Comparison of ENCODE assay signal across 24 cellular contexts in the genomic region with DNA sequence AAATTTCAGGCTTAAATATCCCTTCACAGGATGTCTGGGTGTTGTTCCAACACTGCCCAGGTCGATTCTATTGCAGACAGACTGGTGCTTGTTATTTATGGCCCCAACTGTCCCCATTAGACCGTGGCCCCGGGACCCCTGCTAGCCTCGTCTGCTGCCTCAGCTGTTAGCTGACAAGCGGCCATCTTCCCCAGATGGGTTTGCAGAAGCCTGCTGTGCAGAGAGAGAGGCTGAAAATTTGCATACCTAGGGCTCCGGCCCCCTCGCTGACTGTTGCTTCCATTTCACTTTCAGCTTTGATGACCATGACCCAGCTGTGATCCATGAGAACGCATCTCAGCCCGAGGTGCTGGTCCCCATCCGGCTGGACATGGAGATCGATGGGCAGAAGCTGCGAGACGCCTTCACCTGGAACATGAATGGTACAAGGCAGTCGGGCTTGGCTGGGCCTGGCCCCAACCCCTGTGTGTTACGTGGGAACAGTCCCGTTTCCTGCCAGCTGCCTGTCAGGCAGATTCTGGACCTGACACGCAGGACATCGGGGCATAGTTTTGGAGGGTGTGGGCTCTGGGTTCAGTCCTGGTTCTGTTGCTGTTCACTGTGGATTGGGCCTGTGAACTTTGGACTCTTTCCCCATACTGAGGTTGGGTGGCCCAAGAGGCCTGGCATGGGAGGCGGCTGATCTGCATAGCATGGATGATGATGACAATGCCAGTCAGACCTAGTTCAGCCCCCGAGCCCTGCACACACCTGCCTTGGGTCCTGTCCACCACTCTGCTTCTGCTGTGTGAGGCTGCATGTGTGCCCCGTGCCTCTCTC. TPM values are rescaled to one million over a fixed set of nuclear protein-coding genes. Genes with fewer than 3 reads are reported as not detected.
DNase-seq lines count a peak whose midpoint lies in the region; ATAC-seq, FAIRE-seq and TF ChIP-seq lines count a peak whose summit lies in the region.
"Had no signal": no experiment of that assay in that cellular context is flagged by ENCODE, and none has a peak within 500 bp of the region (broad histone marks: within the 10 kb centered on the region; RNA-seq: fewer than 3 reads in every experiment).

No MANE protein-coding gene starts in this region.

- peak; percentile 55 for TF ChIP-seq POLR2A in GM18951 (IDR thresholded peaks at IDR 0.05; ENCODE audit: extremely low read depth, insufficient read depth, insufficient read length)

- no peak overlapping the region for H3K4me3 Mint-ChIP-seq in stimulated activated effector memory CD8-positive, alpha-beta T cell treated with anti-CD3 and anti-CD28 coated beads, Interleukin-12 subunit alpha, Interleukin-12 subunit beta, amount 100 ng/mL, for 72 hours
- H3K4me3 Mint-ChIP-seq: activated naive CD4-positive, alpha-beta T cell treated with anti-CD3 and anti-CD28 coated beads, Interleukin-2, amount 10 ng/mL, durations not matched to agents 7 days and 5 days; dendritic cell treated with granulocyte-macrophage colony-stimulating factor and Interleukin-4, amounts not matched to agents 40 ng/mL and 50 ng/mL, for 4 days had no signal

- no peak for FAIRE-seq in kidney (lab: Jason Lieb, UNC)
- FAIRE-seq: G401.6, islet of Langerhans had no signal

- intact Hi-C loops in kidney (cut with DNase I): no loop called here

- peak overlapping the region; percentile 82 for H3K27ac Mint-ChIP-seq in stimulated activated effector memory CD8-positive, alpha-beta T cell treated with anti-CD3 and anti-CD28 coated beads, Interleukin-12 subunit alpha, Interleukin-12 subunit beta, amount 100 ng/mL, for 72 hours
- H3K27ac Mint-ChIP-seq: activated naive CD4-positive, alpha-beta T cell treated with anti-CD3 and anti-CD28 coated beads, Interleukin-2, amount 10 ng/mL, durations not matched to agents 7 days and 5 days; dendritic cell treated with granulocyte-macrophage colony-stimulating factor and Interleukin-4, amounts not matched to agents 40 ng/mL and 50 ng/mL, for 4 days had no signal

- H3K9me3 ChIP-seq in kidney (ENCODE audit: control insufficient read depth in 1 of 2, low read length in 2 of 2): no peaks in the 10 kb centered on the region
- H3K9me3 ChIP-seq: heart left ventricle, SJSA1, tibial nerve had no signal

- no peaks in the 10 kb centered on the region for H3K9me3 Mint-ChIP-seq in stimulated activated effector memory CD8-positive, alpha-beta T cell treated with anti-CD3 and anti-CD28 coated beads, Interleukin-12 subunit alpha, Interleukin-12 subunit beta, amount 100 ng/mL, for 72 hours
- H3K9me3 Mint-ChIP-seq: activated naive CD4-positive, alpha-beta T cell treated with anti-CD3 and anti-CD28 coated beads, Interleukin-2, amount 10 ng/mL, durations not matched to agents 7 days and 5 days; dendritic cell treated with granulocyte-macrophage colony-stimulating factor and Interleukin-4, amounts not matched to agents 40 ng/mL and 50 ng/mL, for 4 days had no signal

- no peak overlapping the region for H3K27ac ChIP-seq in kidney (ENCODE audit: low read depth in 2 of 2, low read length in 2 of 2)
- H3K27ac ChIP-seq: heart left ventricle, SJSA1 had no signal

- no peak for TF ChIP-seq CTCF in kidney (IDR thresholded peaks at IDR 0.05; ENCODE audit: borderline replicate concordance, extremely low read depth, insufficient read depth)

- H3K36me3 ChIP-seq in kidney (ENCODE audit: control insufficient read depth in 1 of 2, insufficient read depth in 2 of 2, low read length in 2 of 2): peaks cover 31 to 56% of the 10 kb centered on the region in 2 donors

- peaks cover 100% of the 10 kb centered on the region for H3K36me3 Mint-ChIP-seq in stimulated activated effector memory CD8-positive, alpha-beta T cell treated with anti-CD3 and anti-CD28 coated beads, Interleukin-12 subunit alpha, Interleukin-12 subunit beta, amount 100 ng/mL, for 72 hours

- peaks cover 19% of the 10 kb centered on the region for H3K4me1 Mint-ChIP-seq in stimulated activated effector memory CD8-positive, alpha-beta T cell treated with anti-CD3 and anti-CD28 coated beads, Interleukin-12 subunit alpha, Interleukin-12 subunit beta, amount 100 ng/mL, for 72 hours
- H3K4me1 Mint-ChIP-seq: activated naive CD4-positive, alpha-beta T cell treated with anti-CD3 and anti-CD28 coated beads, Interleukin-2, amount 10 ng/mL, durations not matched to agents 7 days and 5 days had no signal

- no peaks in the 10 kb centered on the region for H3K4me1 ChIP-seq in kidney (ENCODE audit: control insufficient read depth in 1 of 2, insufficient read depth in 1 of 2, low read depth in 1 of 2, low read length in 2 of 2)
- H3K4me1 ChIP-seq: SJSA1, tibial nerve had no signal

- no peak overlapping the region for H3K9ac ChIP-seq in kidney (ENCODE audit: low read length in 2 of 2)

- ATAC-seq in stimulated activated effector memory CD8-positive, alpha-beta T cell treated with anti-CD3 and anti-CD28 coated beads, Interleukin-12 subunit alpha, Interleukin-12 subunit beta, amount 100 ng/mL, for 72 hours: no peak
- ATAC-seq in GM21825 (IDR thresholded peaks at IDR 0.05; ENCODE audit: unreplicated experiment): no peak

- DNase-seq in NCI-H526 treated with DMSO at 0.1 percent for 48 hours (lab: John Stamatoyannopoulos, UW) (peak; percentile 0), kidney (peak; percentile 57), SHP77 treated with DMSO at 0.1 percent for 48 hours (lab: John Stamatoyannopoulos, UW) (no peak), NCI-H1436 treated with DMSO at 0.1 percent for 48 hours (lab: John Stamatoyannopoulos, UW) (no peak), RKO (ENCODE audit: low spot score) (no peak)
- no peak for DNase-seq in stimulated activated effector memory CD8-positive, alpha-beta T cell treated with anti-CD3 and anti-CD28 coated beads, Interleukin-12 subunit alpha, Interleukin-12 subunit beta, amount 100 ng/mL, for 72 hours (ENCODE audit: low spot score in 2 of 2)
- DNase-seq: activated CD4-positive, alpha-beta T cell treated with anti-CD3 and anti-CD28 coated beads for 48 hours; activated CD8-positive, alpha-beta memory T cell treated with anti-CD3 and anti-CD28 coated beads, Interleukin-2, amount 50 U/mL, for 48 hours; activated naive CD4-positive, alpha-beta T cell treated with anti-CD3 and anti-CD28 coated beads, Interleukin-2, amount 10 ng/mL, durations not matched to agents 7 days and 5 days; AML-193; GOT3; heart left ventricle; midbrain; NCI-H446; stimulated activated CD4-positive, alpha-beta T cell treated with anti-CD3 and anti-CD28 coated beads, Interleukin-4, amount 100 ng/mL, for 24 hours had no signal

- in situ Hi-C loops in GM18951 (cut with MboI; ENCODE audit: low sequenced_read_pairs, unreplicated experiment): no loop called here

- no peak overlapping the region for H3K4me3 ChIP-seq in kidney (ENCODE audit: low read length in 2 of 2)
- H3K4me3 ChIP-seq: heart left ventricle, SJSA1 had no signal

RNA-seq across cellular contexts. Expression of gene SMARCB1, which starts 16.4 kb away (rescaled TPM):
- 79.0 TPM for total RNA-seq in kidney
- polyA plus RNA-seq in kidney (ENCODE audit: insufficient read depth, low read depth, low replicate concordance): 68.7 TPM

RNA-seq across cellular contexts. Expression of gene MMP11, which starts 30.6 kb away (rescaled TPM):
- total RNA-seq in kidney: 4.4 TPM
- 2.7 TPM for polyA plus RNA-seq in kidney (ENCODE audit: insufficient read depth, low read depth, low replicate concordance)
- total RNA-seq: HT1080 had no signal

RNA-seq across cellular contexts. Expression of gene CHCHD10, which starts 35.4 kb away (rescaled TPM):
- total RNA-seq in kidney: 190 TPM
- polyA plus RNA-seq in kidney (ENCODE audit: insufficient read depth, low read depth, low replicate concordance): 1,445 TPM
- total RNA-seq: HT1080 had no signal

RNA-seq across cellular contexts. Expression of gene DERL3, which starts 35.6 kb away (rescaled TPM):
- 24.7 TPM for total RNA-seq in kidney
- 3.1 TPM for polyA plus RNA-seq in kidney (ENCODE audit: insufficient read depth, low read depth, low replicate concordance)
- total RNA-seq: HT1080, SJSA1 had no signal

RNA-seq across cellular contexts. Expression of gene C22orf15, which starts 40.4 kb away (rescaled TPM):
- total RNA-seq in kidney: not detected
- not detected for polyA plus RNA-seq in kidney (ENCODE audit: insufficient read depth, low read depth, low replicate concordance)
- total RNA-seq: heart left ventricle, omental fat pad, SJSA1 had no signal
- polyA plus RNA-seq: heart left ventricle had no signal

Comparison
In these comparisons a context has a peak if more than half of its experiments do, and no peak if none do; other contexts are left out.
1. DNase-seq: peak in NCI-H526 treated with DMSO at 0.1 percent for 48 hours (single experiment) and kidney (single experiment); none in stimulated activated effector memory CD8-positive, alpha-beta T cell treated with anti-CD3 and anti-CD28 coated beads, Interleukin-12 subunit alpha, Interleukin-12 subunit beta, amount 100 ng/mL, for 72 hours (0 of 2), SHP77 treated with DMSO at 0.1 percent for 48 hours (single experiment), NCI-H1436 treated with DMSO at 0.1 percent for 48 hours (single experiment) and RKO (single experiment).